ENCODE assay signal across 1 cellular context in the genomic region with DNA sequence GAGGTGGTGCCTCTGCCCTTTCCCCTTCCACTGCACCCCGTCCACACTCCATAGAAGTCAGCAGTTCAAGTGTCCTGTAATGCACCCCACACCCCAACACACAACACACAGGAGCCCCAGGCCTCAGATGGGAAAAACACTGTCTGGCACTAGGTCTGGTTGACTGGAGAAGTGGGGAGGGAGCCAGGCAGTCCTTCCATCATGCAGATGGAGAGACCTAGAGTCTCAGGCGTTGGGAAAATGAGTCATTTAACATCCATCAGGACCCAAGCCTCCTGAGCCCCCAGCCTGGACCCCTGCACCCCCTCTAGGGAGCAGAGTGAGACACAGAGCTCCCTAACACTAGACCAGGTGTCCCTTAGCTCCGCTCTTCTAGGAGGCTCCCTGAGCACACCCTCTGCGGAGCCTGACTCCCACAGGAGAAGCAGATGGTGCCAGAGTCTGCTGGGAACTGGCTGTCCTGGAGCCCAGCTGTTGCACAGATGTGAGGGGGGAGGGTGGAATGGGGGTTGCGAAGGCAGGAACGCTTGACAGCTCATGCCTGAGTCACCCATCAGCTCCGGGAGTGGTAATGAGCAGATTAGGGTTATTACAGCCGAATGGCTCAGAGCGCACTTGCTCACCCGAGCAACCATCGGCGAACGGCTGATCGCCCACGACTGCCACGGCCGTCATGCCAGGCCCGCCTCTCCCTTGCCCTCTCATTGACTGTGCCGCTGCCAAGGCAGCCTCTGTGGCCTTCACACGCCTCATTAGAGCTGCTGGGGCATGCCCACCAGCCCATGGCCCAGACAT.
A peak's percentile ranks its signal among the peaks of the same experiment; 100 is the strongest.
TF ChIP-seq lines count a peak whose summit lies in the region.

No MANE protein-coding gene starts in this region.

TF ChIP-seq in K562, 482 proteins besides CTCF, POLR2A, EP300 and RAD21 (continued from another document):
- no peak for TF ChIP-seq ARHGAP35 (IDR thresholded peaks at IDR 0.05; ENCODE audit: partially characterized antibody)
- TF ChIP-seq CREM (IDR thresholded peaks at IDR 0.05; ENCODE audit: low read depth) = peak; percentile 43; the same call in 1 of the 2 replicates
- TF ChIP-seq CEBPG (CRISPR knock-in tag; IDR thresholded peaks at IDR 0.05) = peak; percentile 25
- TF ChIP-seq CEBPG (tag; conservative IDR thresholded peaks at IDR 0.05 in 1 of 2, IDR thresholded peaks at IDR 0.05 in 1 of 2) = no peak
- no peak for TF ChIP-seq PML (IDR thresholded peaks at IDR 0.05; ENCODE audit: low read length)
- no peak for TF ChIP-seq MAZ (CRISPR knock-in tag; conservative IDR thresholded peaks at IDR 0.05 in 1 of 2, IDR thresholded peaks at IDR 0.05 in 1 of 2)
- no peak for TF ChIP-seq ZNF124 (CRISPR knock-in tag; IDR thresholded peaks at IDR 0.05)
- no peak for TF ChIP-seq RFX5 (IDR thresholded peaks at IDR 0.05; ENCODE audit: low read depth, low read length)
- TF ChIP-seq CHD2 (IDR thresholded peaks at IDR 0.05; ENCODE audit: low read depth, low read length) = no peak
- TF ChIP-seq SLC30A9 (CRISPR knock-in tag; IDR thresholded peaks at IDR 0.05) = no peak
- TF ChIP-seq SNRNP70 (optimal IDR thresholded peaks at IDR 0.05; ENCODE audit: low read depth, low read length) = no peak
- TF ChIP-seq POLR2B (IDR thresholded peaks at IDR 0.05; ENCODE audit: low read depth, partially characterized antibody) = no peak
- TF ChIP-seq, protein P1, sequence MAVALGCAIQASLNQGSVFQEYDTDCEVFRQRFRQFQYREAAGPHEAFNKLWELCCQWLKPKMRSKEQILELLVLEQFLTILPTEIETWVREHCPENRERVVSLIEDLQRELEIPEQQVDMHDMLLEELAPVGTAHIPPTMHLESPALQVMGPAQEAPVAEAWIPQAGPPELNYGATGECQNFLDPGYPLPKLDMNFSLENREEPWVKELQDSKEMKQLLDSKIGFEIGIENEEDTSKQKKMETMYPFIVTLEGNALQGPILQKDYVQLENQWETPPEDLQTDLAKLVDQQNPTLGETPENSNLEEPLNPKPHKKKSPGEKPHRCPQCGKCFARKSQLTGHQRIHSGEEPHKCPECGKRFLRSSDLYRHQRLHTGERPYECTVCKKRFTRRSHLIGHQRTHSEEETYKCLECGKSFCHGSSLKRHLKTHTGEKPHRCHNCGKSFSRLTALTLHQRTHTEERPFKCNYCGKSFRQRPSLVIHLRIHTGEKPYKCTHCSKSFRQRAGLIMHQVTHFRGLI (CRISPR knock-in tag; IDR thresholded peaks at IDR 0.05) = no peak
- TF ChIP-seq ZNF780A (CRISPR knock-in tag; IDR thresholded peaks at IDR 0.05) = no peak
- TF ChIP-seq, protein P2, sequence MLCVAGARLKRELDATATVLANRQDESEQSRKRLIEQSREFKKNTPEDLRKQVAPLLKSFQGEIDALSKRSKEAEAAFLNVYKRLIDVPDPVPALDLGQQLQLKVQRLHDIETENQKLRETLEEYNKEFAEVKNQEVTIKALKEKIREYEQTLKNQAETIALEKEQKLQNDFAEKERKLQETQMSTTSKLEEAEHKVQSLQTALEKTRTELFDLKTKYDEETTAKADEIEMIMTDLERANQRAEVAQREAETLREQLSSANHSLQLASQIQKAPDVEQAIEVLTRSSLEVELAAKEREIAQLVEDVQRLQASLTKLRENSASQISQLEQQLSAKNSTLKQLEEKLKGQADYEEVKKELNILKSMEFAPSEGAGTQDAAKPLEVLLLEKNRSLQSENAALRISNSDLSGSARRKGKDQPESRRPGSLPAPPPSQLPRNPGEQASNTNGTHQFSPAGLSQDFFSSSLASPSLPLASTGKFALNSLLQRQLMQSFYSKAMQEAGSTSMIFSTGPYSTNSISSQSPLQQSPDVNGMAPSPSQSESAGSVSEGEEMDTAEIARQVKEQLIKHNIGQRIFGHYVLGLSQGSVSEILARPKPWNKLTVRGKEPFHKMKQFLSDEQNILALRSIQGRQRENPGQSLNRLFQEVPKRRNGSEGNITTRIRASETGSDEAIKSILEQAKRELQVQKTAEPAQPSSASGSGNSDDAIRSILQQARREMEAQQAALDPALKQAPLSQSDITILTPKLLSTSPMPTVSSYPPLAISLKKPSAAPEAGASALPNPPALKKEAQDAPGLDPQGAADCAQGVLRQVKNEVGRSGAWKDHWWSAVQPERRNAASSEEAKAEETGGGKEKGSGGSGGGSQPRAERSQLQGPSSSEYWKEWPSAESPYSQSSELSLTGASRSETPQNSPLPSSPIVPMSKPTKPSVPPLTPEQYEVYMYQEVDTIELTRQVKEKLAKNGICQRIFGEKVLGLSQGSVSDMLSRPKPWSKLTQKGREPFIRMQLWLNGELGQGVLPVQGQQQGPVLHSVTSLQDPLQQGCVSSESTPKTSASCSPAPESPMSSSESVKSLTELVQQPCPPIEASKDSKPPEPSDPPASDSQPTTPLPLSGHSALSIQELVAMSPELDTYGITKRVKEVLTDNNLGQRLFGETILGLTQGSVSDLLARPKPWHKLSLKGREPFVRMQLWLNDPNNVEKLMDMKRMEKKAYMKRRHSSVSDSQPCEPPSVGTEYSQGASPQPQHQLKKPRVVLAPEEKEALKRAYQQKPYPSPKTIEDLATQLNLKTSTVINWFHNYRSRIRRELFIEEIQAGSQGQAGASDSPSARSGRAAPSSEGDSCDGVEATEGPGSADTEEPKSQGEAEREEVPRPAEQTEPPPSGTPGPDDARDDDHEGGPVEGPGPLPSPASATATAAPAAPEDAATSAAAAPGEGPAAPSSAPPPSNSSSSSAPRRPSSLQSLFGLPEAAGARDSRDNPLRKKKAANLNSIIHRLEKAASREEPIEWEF (CRISPR knock-in tag; IDR thresholded peaks at IDR 0.05) = no peak
- TF ChIP-seq MAFK (IDR thresholded peaks at IDR 0.05; ENCODE audit: low read length) = no peak
- TF ChIP-seq DACH1 (IDR thresholded peaks at IDR 0.05; ENCODE audit: partially characterized antibody) = peak; percentile 77
- TF ChIP-seq ZSCAN32 (CRISPR knock-in tag; IDR thresholded peaks at IDR 0.05) = no peak
